1 cellular context compared by ENCODE assay signal in the genomic region with DNA sequence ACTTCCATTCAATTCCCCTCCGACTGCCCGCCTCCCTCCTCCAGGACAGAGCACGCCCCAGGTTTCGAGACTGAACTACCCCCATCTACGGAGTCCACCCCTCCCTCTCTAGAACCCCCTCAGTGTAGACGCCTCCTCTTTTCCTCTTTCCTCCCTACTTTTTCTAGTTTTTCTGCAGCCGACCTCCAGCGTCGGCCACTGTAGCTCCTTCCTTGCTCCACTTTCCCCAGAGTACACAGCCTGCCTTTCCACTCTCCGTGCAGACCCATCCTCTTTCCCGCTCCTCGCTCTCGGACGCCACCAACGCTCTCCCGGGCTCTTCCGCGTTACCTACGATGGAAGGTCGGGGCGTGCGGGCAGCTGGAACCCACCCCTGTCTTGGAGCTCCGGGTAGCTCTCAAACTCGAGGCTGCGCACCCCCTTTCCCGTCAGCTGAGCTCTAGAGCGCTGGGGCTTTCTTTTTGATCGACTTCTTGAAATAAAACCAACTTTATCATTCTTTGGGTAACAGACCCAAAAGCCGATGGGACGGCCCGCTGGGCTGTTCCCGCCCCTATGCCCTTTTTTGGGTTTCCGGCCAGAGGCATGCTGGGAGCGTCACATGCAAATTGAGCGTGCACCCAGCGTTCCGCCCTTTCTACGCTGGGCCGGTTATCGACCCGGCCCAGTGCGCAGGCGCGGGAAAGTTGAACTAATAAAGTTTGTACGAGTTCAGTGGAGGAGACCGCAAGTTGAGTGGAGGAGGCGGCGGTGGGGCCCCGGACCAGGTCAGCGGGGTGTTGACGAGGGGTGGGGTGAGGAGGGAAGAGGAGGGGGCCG.
TF ChIP-seq lines count a peak whose summit lies in the region.

A gene with protein sequence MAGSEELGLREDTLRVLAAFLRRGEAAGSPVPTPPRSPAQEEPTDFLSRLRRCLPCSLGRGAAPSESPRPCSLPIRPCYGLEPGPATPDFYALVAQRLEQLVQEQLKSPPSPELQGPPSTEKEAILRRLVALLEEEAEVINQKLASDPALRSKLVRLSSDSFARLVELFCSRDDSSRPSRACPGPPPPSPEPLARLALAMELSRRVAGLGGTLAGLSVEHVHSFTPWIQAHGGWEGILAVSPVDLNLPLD (plus strand): TSS at position 633 of the 819 bp plus-strand sequence. CDS start 760 bp downstream, outside the sequence.
A gene with protein sequence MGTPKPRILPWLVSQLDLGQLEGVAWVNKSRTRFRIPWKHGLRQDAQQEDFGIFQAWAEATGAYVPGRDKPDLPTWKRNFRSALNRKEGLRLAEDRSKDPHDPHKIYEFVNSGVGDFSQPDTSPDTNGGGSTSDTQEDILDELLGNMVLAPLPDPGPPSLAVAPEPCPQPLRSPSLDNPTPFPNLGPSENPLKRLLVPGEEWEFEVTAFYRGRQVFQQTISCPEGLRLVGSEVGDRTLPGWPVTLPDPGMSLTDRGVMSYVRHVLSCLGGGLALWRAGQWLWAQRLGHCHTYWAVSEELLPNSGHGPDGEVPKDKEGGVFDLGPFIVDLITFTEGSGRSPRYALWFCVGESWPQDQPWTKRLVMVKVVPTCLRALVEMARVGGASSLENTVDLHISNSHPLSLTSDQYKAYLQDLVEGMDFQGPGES (minus strand): TSS at position 557 of the 819 bp plus-strand sequence. CDS start 1,019 bp downstream, outside the sequence.

TF ChIP-seq in K562, 482 proteins besides CTCF, POLR2A, EP300 and RAD21 (continued from another document and continues in another):
- no peak for TF ChIP-seq FOXM1 (IDR thresholded peaks at IDR 0.05; ENCODE audit: low read depth)
- no peak for TF ChIP-seq FOXM1 (CRISPR knock-in tag; IDR thresholded peaks at IDR 0.05; ENCODE audit: low read depth)
- no peak for TF ChIP-seq WHSC1 (IDR thresholded peaks at IDR 0.05; ENCODE audit: low read length)
- no peak for TF ChIP-seq ZNF282 (CRISPR knock-in tag; IDR thresholded peaks at IDR 0.05)
- no peak for TF ChIP-seq ZNF23 (CRISPR knock-in tag; IDR thresholded peaks at IDR 0.05)
- no peak for TF ChIP-seq KLF10 (CRISPR knock-in tag; IDR thresholded peaks at IDR 0.05)
- TF ChIP-seq DPF2 (IDR thresholded peaks at IDR 0.05) = no peak
- 0 out of 2 replicates have a peak, but pooled peaks have one; percentile 28 for TF ChIP-seq CC2D1A (IDR thresholded peaks at IDR 0.05)
- TF ChIP-seq MTA1 (IDR thresholded peaks at IDR 0.05; ENCODE audit: borderline replicate concordance) = 0 out of 2 replicates have a peak, but pooled peaks have one; percentile 10
- TF ChIP-seq ARHGAP35 (IDR thresholded peaks at IDR 0.05; ENCODE audit: partially characterized antibody) = peak; percentile 56
- no peak for TF ChIP-seq ZNF436 (CRISPR knock-in tag; IDR thresholded peaks at IDR 0.05)
- peak; percentile 95 for TF ChIP-seq ZSCAN29 (IDR thresholded peaks at IDR 0.05)
- no peak for TF ChIP-seq ZFP30 (CRISPR knock-in tag; IDR thresholded peaks at IDR 0.05; ENCODE audit: borderline replicate concordance)
- TF ChIP-seq, protein P1, sequence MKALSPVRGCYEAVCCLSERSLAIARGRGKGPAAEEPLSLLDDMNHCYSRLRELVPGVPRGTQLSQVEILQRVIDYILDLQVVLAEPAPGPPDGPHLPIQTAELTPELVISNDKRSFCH (CRISPR knock-in tag; IDR thresholded peaks at IDR 0.05) = no peak
- TF ChIP-seq, protein P1 (tag; IDR thresholded peaks at IDR 0.05) = no peak
- no peak for TF ChIP-seq FOXP1 (CRISPR knock-in tag; IDR thresholded peaks at IDR 0.05)
- TF ChIP-seq MAZ (CRISPR knock-in tag; conservative IDR thresholded peaks at IDR 0.05 in 1 of 2, IDR thresholded peaks at IDR 0.05 in 1 of 2) = 0 out of 4 replicates have a peak, but pooled peaks of 1 of the 2 experiments have one; percentile 29
- TF ChIP-seq PHF20 (IDR thresholded peaks at IDR 0.05; ENCODE audit: partially characterized antibody) = no peak
- no peak for TF ChIP-seq ZBTB8A (IDR thresholded peaks at IDR 0.05; ENCODE audit: partially characterized antibody)
- TF ChIP-seq PHB2 (IDR thresholded peaks at IDR 0.05; ENCODE audit: low read depth) = no peak
- no peak for TF ChIP-seq PTRF (tag; IDR thresholded peaks at IDR 0.05)
- TF ChIP-seq SMAD2 (IDR thresholded peaks at IDR 0.05; ENCODE audit: low read depth, low read length) = no peak
- no peak for TF ChIP-seq ETV5 (CRISPR knock-in tag; IDR thresholded peaks at IDR 0.05; ENCODE audit: low read depth)
- TF ChIP-seq KLF1 (tag; IDR thresholded peaks at IDR 0.05) = peak; percentile 97
- TF ChIP-seq, protein P2, sequence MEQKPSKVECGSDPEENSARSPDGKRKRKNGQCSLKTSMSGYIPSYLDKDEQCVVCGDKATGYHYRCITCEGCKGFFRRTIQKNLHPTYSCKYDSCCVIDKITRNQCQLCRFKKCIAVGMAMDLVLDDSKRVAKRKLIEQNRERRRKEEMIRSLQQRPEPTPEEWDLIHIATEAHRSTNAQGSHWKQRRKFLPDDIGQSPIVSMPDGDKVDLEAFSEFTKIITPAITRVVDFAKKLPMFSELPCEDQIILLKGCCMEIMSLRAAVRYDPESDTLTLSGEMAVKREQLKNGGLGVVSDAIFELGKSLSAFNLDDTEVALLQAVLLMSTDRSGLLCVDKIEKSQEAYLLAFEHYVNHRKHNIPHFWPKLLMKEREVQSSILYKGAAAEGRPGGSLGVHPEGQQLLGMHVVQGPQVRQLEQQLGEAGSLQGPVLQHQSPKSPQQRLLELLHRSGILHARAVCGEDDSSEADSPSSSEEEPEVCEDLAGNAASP (IDR thresholded peaks at IDR 0.05) = no peak
- TF ChIP-seq CBX2 (IDR thresholded peaks at IDR 0.05; ENCODE audit: insufficient read depth, low read length, poor library complexity, severe bottlenecking) = no peak
- TF ChIP-seq ZNF507 (tag; conservative IDR thresholded peaks at IDR 0.05) = no peak
- no peak for TF ChIP-seq CAMTA2 (CRISPR knock-in tag; conservative IDR thresholded peaks at IDR 0.05)
- TF ChIP-seq, protein P3, sequence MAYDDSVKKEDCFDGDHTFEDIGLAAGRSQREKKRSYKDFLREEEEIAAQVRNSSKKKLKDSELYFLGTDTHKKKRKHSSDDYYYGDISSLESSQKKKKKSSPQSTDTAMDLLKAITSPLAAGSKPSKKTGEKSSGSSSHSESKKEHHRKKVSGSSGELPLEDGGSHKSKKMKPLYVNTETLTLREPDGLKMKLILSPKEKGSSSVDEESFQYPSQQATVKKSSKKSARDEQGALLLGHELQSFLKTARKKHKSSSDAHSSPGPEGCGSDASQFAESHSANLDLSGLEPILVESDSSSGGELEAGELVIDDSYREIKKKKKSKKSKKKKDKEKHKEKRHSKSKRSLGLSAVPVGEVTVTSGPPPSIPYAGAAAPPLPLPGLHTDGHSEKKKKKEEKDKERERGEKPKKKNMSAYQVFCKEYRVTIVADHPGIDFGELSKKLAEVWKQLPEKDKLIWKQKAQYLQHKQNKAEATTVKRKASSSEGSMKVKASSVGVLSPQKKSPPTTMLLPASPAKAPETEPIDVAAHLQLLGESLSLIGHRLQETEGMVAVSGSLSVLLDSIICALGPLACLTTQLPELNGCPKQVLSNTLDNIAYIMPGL (CRISPR knock-in tag; IDR thresholded peaks at IDR 0.05) = no peak
- TF ChIP-seq ZNF778 (CRISPR knock-in tag; IDR thresholded peaks at IDR 0.05) = no peak
- TF ChIP-seq, protein P4, sequence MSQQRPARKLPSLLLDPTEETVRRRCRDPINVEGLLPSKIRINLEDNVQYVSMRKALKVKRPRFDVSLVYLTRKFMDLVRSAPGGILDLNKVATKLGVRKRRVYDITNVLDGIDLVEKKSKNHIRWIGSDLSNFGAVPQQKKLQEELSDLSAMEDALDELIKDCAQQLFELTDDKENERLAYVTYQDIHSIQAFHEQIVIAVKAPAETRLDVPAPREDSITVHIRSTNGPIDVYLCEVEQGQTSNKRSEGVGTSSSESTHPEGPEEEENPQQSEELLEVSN (IDR thresholded peaks at IDR 0.05; ENCODE audit: borderline replicate concordance in 1 of 2, extremely low read depth in 1 of 2, insufficient read depth in 1 of 2, insufficient read length in 1 of 2, low read depth in 1 of 2, low read length in 1 of 2, poor library complexity in 1 of 2, severe bottlenecking in 1 of 2) = peak in 1 of 2 experiments; percentile 19
- TF ChIP-seq, protein P5, sequence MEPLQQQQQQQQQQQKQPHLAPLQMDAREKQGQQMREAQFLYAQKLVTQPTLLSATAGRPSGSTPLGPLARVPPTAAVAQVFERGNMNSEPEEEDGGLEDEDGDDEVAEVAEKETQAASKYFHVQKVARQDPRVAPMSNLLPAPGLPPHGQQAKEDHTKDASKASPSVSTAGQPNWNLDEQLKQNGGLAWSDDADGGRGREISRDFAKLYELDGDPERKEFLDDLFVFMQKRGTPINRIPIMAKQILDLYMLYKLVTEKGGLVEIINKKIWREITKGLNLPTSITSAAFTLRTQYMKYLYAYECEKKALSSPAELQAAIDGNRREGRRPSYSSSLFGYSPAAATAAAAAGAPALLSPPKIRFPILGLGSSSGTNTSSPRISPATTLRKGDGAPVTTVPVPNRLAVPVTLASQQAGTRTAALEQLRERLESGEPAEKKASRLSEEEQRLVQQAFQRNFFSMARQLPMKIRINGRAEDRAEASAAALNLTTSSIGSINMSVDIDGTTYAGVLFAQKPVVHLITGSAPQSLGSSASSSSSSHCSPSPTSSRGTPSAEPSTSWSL (CRISPR knock-in tag; IDR thresholded peaks at IDR 0.05; ENCODE audit: borderline replicate concordance) = no peak
- no peak for TF ChIP-seq RBM14 (IDR thresholded peaks at IDR 0.05; ENCODE audit: borderline replicate concordance, insufficient read depth, low read depth, low read length)
- no peak for TF ChIP-seq ZNF764 (CRISPR knock-in tag; IDR thresholded peaks at IDR 0.05; ENCODE audit: low read depth)
- TF ChIP-seq, protein P6, sequence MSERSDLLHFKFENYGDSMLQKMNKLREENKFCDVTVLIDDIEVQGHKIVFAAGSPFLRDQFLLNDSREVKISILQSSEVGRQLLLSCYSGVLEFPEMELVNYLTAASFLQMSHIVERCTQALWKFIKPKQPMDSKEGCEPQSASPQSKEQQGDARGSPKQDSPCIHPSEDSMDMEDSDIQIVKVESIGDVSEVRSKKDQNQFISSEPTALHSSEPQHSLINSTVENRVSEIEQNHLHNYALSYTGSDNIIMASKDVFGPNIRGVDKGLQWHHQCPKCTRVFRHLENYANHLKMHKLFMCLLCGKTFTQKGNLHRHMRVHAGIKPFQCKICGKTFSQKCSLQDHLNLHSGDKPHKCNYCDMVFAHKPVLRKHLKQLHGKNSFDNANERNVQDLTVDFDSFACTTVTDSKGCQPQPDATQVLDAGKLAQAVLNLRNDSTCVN (CRISPR knock-in tag; IDR thresholded peaks at IDR 0.05) = peak; percentile 72; the same call in 1 of the 2 replicates
- TF ChIP-seq ATF7 (IDR thresholded peaks at IDR 0.05) = peak; percentile 89
- no peak for TF ChIP-seq BRD9 (IDR thresholded peaks at IDR 0.05; ENCODE audit: low read depth, partially characterized antibody)
- no peak for TF ChIP-seq MED1 (CRISPR knock-in tag; IDR thresholded peaks at IDR 0.05; ENCODE audit: borderline replicate concordance)
- TF ChIP-seq, protein P7, sequence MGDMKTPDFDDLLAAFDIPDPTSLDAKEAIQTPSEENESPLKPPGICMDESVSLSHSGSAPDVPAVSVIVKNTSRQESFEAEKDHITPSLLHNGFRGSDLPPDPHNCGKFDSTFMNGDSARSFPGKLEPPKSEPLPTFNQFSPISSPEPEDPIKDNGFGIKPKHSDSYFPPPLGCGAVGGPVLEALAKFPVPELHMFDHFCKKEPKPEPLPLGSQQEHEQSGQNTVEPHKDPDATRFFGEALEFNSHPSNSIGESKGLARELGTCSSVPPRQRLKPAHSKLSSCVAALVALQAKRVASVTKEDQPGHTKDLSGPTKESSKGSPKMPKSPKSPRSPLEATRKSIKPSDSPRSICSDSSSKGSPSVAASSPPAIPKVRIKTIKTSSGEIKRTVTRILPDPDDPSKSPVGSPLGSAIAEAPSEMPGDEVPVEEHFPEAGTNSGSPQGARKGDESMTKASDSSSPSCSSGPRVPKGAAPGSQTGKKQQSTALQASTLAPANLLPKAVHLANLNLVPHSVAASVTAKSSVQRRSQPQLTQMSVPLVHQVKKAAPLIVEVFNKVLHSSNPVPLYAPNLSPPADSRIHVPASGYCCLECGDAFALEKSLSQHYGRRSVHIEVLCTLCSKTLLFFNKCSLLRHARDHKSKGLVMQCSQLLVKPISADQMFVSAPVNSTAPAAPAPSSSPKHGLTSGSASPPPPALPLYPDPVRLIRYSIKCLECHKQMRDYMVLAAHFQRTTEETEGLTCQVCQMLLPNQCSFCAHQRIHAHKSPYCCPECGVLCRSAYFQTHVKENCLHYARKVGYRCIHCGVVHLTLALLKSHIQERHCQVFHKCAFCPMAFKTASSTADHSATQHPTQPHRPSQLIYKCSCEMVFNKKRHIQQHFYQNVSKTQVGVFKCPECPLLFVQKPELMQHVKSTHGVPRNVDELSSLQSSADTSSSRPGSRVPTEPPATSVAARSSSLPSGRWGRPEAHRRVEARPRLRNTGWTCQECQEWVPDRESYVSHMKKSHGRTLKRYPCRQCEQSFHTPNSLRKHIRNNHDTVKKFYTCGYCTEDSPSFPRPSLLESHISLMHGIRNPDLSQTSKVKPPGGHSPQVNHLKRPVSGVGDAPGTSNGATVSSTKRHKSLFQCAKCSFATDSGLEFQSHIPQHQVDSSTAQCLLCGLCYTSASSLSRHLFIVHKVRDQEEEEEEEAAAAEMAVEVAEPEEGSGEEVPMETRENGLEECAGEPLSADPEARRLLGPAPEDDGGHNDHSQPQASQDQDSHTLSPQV (IDR thresholded peaks at IDR 0.05) = no peak
- TF ChIP-seq, protein P8, sequence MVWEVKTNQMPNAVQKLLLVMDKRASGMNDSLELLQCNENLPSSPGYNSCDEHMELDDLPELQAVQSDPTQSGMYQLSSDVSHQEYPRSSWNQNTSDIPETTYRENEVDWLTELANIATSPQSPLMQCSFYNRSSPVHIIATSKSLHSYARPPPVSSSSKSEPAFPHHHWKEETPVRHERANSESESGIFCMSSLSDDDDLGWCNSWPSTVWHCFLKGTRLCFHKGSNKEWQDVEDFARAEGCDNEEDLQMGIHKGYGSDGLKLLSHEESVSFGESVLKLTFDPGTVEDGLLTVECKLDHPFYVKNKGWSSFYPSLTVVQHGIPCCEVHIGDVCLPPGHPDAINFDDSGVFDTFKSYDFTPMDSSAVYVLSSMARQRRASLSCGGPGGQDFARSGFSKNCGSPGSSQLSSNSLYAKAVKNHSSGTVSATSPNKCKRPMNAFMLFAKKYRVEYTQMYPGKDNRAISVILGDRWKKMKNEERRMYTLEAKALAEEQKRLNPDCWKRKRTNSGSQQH (CRISPR knock-in tag; IDR thresholded peaks at IDR 0.05) = peak; percentile 32; the same call in 1 of the 2 replicates
- peak in 1 of 2 experiments; percentile 82; a peak in 1 of 4 replicates for TF ChIP-seq NONO (IDR thresholded peaks at IDR 0.05; ENCODE audit: low read depth in 2 of 2, low read length in 1 of 2)
- TF ChIP-seq ZNF217 (CRISPR knock-in tag; IDR thresholded peaks at IDR 0.05) = no peak
- TF ChIP-seq, protein P9, sequence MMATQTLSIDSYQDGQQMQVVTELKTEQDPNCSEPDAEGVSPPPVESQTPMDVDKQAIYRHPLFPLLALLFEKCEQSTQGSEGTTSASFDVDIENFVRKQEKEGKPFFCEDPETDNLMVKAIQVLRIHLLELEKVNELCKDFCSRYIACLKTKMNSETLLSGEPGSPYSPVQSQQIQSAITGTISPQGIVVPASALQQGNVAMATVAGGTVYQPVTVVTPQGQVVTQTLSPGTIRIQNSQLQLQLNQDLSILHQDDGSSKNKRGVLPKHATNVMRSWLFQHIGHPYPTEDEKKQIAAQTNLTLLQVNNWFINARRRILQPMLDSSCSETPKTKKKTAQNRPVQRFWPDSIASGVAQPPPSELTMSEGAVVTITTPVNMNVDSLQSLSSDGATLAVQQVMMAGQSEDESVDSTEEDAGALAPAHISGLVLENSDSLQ (IDR thresholded peaks at IDR 0.05) = peak; percentile 14; the same call in 1 of the 2 replicates
